Comparison of ENCODE assay signal across 7 cellular contexts in genomic region chr18:80027719-80028118, GRCh38. TPM values are rescaled to one million over a fixed set of nuclear protein-coding genes. Genes with fewer than 3 reads are reported as not detected.
A peak's percentile ranks its signal among the peaks of the same experiment; 100 is the strongest.
DNase-seq lines count a peak whose midpoint lies in the region; ATAC-seq, FAIRE-seq and TF ChIP-seq lines count a peak whose summit lies in the region.
"Not testable (repeated sequence)": the region's sequence is repeated elsewhere in the genome, so short reads cannot be mapped to it uniquely, and the experiment has no call there.

No MANE protein-coding gene starts in this region.

- not testable (repeated sequence) for H3K9ac ChIP-seq in fibroblast of lung (ENCODE audit: insufficient read depth, low read length)

- 0 out of 2 replicates have a peak, but pooled peaks have one; percentile 3 for TF ChIP-seq CTCF in BJ (IDR thresholded peaks at IDR 0.05; ENCODE audit: insufficient read depth, low read depth, low read length)
- not testable (repeated sequence) for TF ChIP-seq CTCF in cardiac fibroblast (IDR thresholded peaks at IDR 0.05; ENCODE audit: low read depth, low read length); fibroblast of lung (conservative IDR thresholded peaks at IDR 0.05 in 1 of 2, IDR thresholded peaks at IDR 0.05 in 1 of 2; ENCODE audit: low read depth in 1 of 2, low read length in 2 of 2)
- TF ChIP-seq CTCF in foreskin keratinocyte (conservative IDR thresholded peaks at IDR 0.05): peak; percentile 10

- H3K27ac ChIP-seq in fibroblast of lung (ENCODE audit: insufficient read depth, low read length); foreskin keratinocyte: not testable (repeated sequence)

- not testable (repeated sequence) for H3K79me2 ChIP-seq in fibroblast of lung (ENCODE audit: control insufficient read depth, insufficient read depth, low read length)

- not testable (repeated sequence) for H3K4me2 ChIP-seq in fibroblast of lung (ENCODE audit: extremely low read depth, insufficient read depth, low read length)

- CTCF ChIA-PET in BJ (lab: Yijun Ruan, JAX): interaction anchor here (0.6 kb wide), 1 partner anchor 367 kb away, joined by 3 read pairs; no protein-coding TSS in a partner anchor

- H2AFZ ChIP-seq in fibroblast of lung (ENCODE audit: low read length): not testable (repeated sequence)

- H3K36me3 ChIP-seq in BJ (ENCODE audit: control insufficient read depth, insufficient read depth, low read length); fibroblast of lung (ENCODE audit: control insufficient read depth, insufficient read depth, low read length): not testable (repeated sequence)

- not testable (repeated sequence) for H3K4me1 ChIP-seq in fibroblast of lung (ENCODE audit: control insufficient read depth, extremely low read depth, insufficient read depth, low read length); foreskin keratinocyte

- not testable (repeated sequence) for H4K20me1 ChIP-seq in fibroblast of lung (ENCODE audit: control insufficient read depth, extremely low read depth, insufficient read depth, low read length)

- POLR2A ChIA-PET in BJ (lab: Charles Lee): not testable (repeated sequence)

- not testable (repeated sequence) for TF ChIP-seq POLR2A in GM12891 (IDR thresholded peaks at IDR 0.05; ENCODE audit: low read depth, low read length)

- not testable (repeated sequence) for H3K9me3 ChIP-seq in fibroblast of lung (ENCODE audit: control insufficient read depth, insufficient read depth, low read depth, low read length)

- peak; percentile 41 for DNase-seq in BJ (ENCODE audit: low read depth)
- not testable (repeated sequence) for DNase-seq in GM12891 (ENCODE audit: insufficient read length, low spot score)
- peak; percentile 58 for DNase-seq in M059J (ENCODE audit: low read depth)
- peak; percentile 9 for DNase-seq in amniotic stem cell (lab: John Stamatoyannopoulos, UW)
- DNase-seq in cardiac fibroblast (ENCODE audit: low read depth in 2 of 2): peak; percentile 60 to 87
- peak; percentile 68 to 69 for DNase-seq in fibroblast of lung (ENCODE audit: low read depth in 2 of 2)
- DNase-seq in foreskin keratinocyte: peak; percentile 30 to 66

- not testable (repeated sequence) for H3K4me3 ChIP-seq in BJ (ENCODE audit: low read depth, low read length); cardiac fibroblast (replicated peaks in 1 of 2; ENCODE audit: low read depth in 2 of 2, low read length in 2 of 2); fibroblast of lung (replicated peaks in 1 of 4; ENCODE audit: control extremely low read depth in 1 of 4, insufficient read depth in 1 of 4, low read depth in 3 of 4, low read length in 4 of 4)

- H3K27me3 ChIP-seq in BJ (ENCODE audit: control insufficient read depth, insufficient read depth, low read length); fibroblast of lung (ENCODE audit: control insufficient read depth, insufficient read depth, low read length); foreskin keratinocyte: not testable (repeated sequence)

- ATAC-seq in foreskin keratinocyte: peak; percentile 43

- peak; percentile 61 for FAIRE-seq in GM12891 (lab: Jason Lieb, UNC)

RNA-seq across cellular contexts. Expression of gene RBFA, which starts 6.5 kb away (rescaled TPM):
- polyA plus RNA-seq in BJ (2011; rRNA removed): 26.1 and 32.4 TPM in 2 replicates
- polyA minus RNA-seq in BJ (2011; rRNA and poly(A)+ RNA removed): 8.7 and 14.3 TPM in 2 replicates
- polyA plus RNA-seq in GM12891 (2012; ENCODE audit: low read depth, missing spikeins): 33.2 TPM
- 27.2 and 40.5 TPM in 2 replicates for total RNA-seq in M059J (2014; rRNA removed; shearing (Covaris generic))
- total RNA-seq in fibroblast of lung: 22.9 and 25.3 TPM in 2 replicates
- polyA plus RNA-seq in fibroblast of lung: 25.3 and 27.7 TPM in 2 replicates
- 25.2 and 30.4 TPM in 2 replicates for polyA plus RNA-seq in fibroblast of lung (2012)
- polyA minus RNA-seq in fibroblast of lung (ENCODE audit: low replicate concordance): 9.5 and 12.4 TPM in 2 replicates
- total RNA-seq in foreskin keratinocyte: 28.8 and 31.2 TPM in 2 replicates
- polyA plus RNA-seq in foreskin keratinocyte: 33.1 and 35.5 TPM in 2 replicates

RNA-seq across cellular contexts. Expression of gene TXNL4A, which starts 39.4 kb away (rescaled TPM):
- 95.8 and 117 TPM in 2 replicates for polyA plus RNA-seq in BJ (2011; rRNA removed)
- polyA minus RNA-seq in BJ (2011; rRNA and poly(A)+ RNA removed): 32.8 and 38.3 TPM in 2 replicates
- polyA plus RNA-seq in GM12891 (2012; ENCODE audit: low read depth, missing spikeins): 118 TPM
- total RNA-seq in M059J (2014; rRNA removed; shearing (Covaris generic)): 96.0 and 135 TPM in 2 replicates
- 21.1 and 39.5 TPM in 2 replicates for total RNA-seq in fibroblast of lung
- 101 and 117 TPM in 2 replicates for polyA plus RNA-seq in fibroblast of lung
- 147 and 173 TPM in 2 replicates for polyA plus RNA-seq in fibroblast of lung (2012)
- polyA minus RNA-seq in fibroblast of lung (ENCODE audit: low replicate concordance): 11.0 and 40.6 TPM in 2 replicates
- 124 and 135 TPM in 2 replicates for total RNA-seq in foreskin keratinocyte
- 187 and 200 TPM in 2 replicates for polyA plus RNA-seq in foreskin keratinocyte
